Comparison of ENCODE assay signal across 8 cellular contexts in the genomic region with DNA sequence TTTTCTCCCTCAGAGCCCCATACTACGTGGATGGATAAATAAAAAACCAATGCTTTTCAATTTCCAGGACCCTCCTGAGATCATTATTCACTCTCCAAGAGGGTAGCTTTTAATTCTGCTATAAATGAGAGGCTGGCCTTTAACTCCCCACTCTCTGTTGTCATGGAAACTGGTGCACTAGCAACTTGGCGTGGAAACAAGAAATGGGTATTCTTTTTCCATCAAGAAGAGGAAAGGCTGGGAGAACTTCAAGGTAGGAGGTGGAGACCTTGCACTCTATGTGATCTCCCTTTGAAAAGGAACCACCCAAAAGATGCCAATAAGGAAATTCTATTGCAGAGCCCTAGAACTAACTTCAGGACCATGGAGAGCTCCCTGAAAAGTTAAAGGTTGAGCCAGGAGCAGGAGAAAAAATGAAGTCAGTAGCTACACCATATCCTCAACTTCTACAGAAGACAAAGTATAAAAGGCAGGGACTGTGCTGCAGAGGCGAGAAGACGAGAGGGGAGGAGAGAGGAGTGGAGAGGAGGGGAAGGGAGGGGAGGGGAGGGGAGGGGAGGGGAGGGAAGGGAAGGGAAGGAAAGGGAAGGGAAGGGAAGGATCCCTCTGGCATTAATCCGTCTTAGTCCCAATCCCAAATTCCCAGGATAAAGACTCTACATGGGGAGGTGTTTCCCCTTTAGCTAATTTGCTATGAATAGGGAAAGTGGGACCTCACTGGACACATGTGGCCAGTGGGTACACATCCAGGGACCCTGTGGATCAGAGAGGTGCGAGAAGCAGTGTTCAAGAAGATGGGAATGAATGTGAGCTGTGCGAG. TPM values are rescaled to one million over a fixed set of nuclear protein-coding genes. Genes with fewer than 3 reads are reported as not detected.
DNase-seq lines count a peak whose midpoint lies in the region; TF ChIP-seq lines count a peak whose summit lies in the region.
"Had no signal": no experiment of that assay in that cellular context is flagged by ENCODE, and none has a peak within 500 bp of the region (broad histone marks: within the 10 kb centered on the region; RNA-seq: fewer than 3 reads in every experiment).

No MANE protein-coding gene starts in this region.

- H3K27me3 Mint-ChIP-seq in osteocyte (ENCODE audit: unreplicated experiment) = peaks cover 4% of the 10 kb centered on the region

- no peaks in the 10 kb centered on the region for H3K9me3 Mint-ChIP-seq in osteocyte (ENCODE audit: unreplicated experiment)

- H3K36me3 Mint-ChIP-seq in osteocyte (ENCODE audit: unreplicated experiment) = no peaks in the 10 kb centered on the region

- H3K4me1 Mint-ChIP-seq in osteocyte (ENCODE audit: unreplicated experiment) = no peaks in the 10 kb centered on the region

- no peak overlapping the region for H3K27ac Mint-ChIP-seq in osteocyte (ENCODE audit: unreplicated experiment)

- no peak overlapping the region for H3K4me3 Mint-ChIP-seq in osteocyte (ENCODE audit: unreplicated experiment)

- no peak for TF ChIP-seq EP300 in Ishikawa (IDR thresholded peaks at IDR 0.05; ENCODE audit: borderline replicate concordance)

- no peak for TF ChIP-seq RAD21 in Ishikawa (IDR thresholded peaks at IDR 0.05; ENCODE audit: low read depth)

- POLR2A ChIA-PET in GM10248 (lab: Yijun Ruan, JAX) = no interaction called here

- DNase-seq in GM10248 (ENCODE audit: extremely low spot score) = peak; percentile 67
- DNase-seq in astrocyte of the spinal cord (ENCODE audit: low read depth, low spot score) = peak; percentile 33
- DNase-seq in kidney tubule cell (ENCODE audit: low spot score) = peak; percentile 47
- no peak for DNase-seq in NCI-H774 (lab: John Stamatoyannopoulos, UW)
- DNase-seq in osteocyte (ENCODE audit: extremely low spot score, unreplicated experiment) = no peak
- DNase-seq in GF-D8 (lab: John Stamatoyannopoulos, UW) = no peak
- DNase-seq: SHP77 had no signal

- CTCF ChIA-PET in GM10248 (lab: Yijun Ruan, JAX) = interaction anchor here (4.3 kb wide), 1 partner anchor 11 kb away, joined by 29 read pairs; no protein-coding TSS in a partner anchor

- TF ChIP-seq CTCF in GM10248 (IDR thresholded peaks at IDR 0.05; ENCODE audit: control extremely low read depth, extremely low read depth, low read depth, missing control alignments) (no peak), astrocyte of the spinal cord (IDR thresholded peaks at IDR 0.05; ENCODE audit: low read depth, low read length) (no peak), osteocyte (IDR thresholded peaks at IDR 0.05) (no peak)

- in situ Hi-C loops in astrocyte of the spinal cord (cut with HindIII; ENCODE audit: low sequenced_read_pairs) = no loop called here

- H3K4me3 ChIP-seq in astrocyte of the spinal cord (ENCODE audit: low read depth, low read length) = no peak overlapping the region

TF ChIP-seq in Ishikawa, 13 proteins besides CTCF, POLR2A, EP300 and RAD21:
- TF ChIP-seq EGR1 (IDR thresholded peaks at IDR 0.05) (no peak), TAF1 (IDR thresholded peaks at IDR 0.05; ENCODE audit: low read depth) (no peak), ZBTB7A (IDR thresholded peaks at IDR 0.05; ENCODE audit: low read depth) (no peak)
- TF ChIP-seq, protein P1, sequence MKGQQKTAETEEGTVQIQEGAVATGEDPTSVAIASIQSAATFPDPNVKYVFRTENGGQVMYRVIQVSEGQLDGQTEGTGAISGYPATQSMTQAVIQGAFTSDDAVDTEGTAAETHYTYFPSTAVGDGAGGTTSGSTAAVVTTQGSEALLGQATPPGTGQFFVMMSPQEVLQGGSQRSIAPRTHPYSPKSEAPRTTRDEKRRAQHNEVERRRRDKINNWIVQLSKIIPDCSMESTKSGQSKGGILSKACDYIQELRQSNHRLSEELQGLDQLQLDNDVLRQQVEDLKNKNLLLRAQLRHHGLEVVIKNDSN (IDR thresholded peaks at IDR 0.05) = no peak
- TF ChIP-seq, protein P2, sequence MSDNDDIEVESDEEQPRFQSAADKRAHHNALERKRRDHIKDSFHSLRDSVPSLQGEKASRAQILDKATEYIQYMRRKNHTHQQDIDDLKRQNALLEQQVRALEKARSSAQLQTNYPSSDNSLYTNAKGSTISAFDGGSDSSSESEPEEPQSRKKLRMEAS (IDR thresholded peaks at IDR 0.05) = no peak
- TF ChIP-seq, protein P3, sequence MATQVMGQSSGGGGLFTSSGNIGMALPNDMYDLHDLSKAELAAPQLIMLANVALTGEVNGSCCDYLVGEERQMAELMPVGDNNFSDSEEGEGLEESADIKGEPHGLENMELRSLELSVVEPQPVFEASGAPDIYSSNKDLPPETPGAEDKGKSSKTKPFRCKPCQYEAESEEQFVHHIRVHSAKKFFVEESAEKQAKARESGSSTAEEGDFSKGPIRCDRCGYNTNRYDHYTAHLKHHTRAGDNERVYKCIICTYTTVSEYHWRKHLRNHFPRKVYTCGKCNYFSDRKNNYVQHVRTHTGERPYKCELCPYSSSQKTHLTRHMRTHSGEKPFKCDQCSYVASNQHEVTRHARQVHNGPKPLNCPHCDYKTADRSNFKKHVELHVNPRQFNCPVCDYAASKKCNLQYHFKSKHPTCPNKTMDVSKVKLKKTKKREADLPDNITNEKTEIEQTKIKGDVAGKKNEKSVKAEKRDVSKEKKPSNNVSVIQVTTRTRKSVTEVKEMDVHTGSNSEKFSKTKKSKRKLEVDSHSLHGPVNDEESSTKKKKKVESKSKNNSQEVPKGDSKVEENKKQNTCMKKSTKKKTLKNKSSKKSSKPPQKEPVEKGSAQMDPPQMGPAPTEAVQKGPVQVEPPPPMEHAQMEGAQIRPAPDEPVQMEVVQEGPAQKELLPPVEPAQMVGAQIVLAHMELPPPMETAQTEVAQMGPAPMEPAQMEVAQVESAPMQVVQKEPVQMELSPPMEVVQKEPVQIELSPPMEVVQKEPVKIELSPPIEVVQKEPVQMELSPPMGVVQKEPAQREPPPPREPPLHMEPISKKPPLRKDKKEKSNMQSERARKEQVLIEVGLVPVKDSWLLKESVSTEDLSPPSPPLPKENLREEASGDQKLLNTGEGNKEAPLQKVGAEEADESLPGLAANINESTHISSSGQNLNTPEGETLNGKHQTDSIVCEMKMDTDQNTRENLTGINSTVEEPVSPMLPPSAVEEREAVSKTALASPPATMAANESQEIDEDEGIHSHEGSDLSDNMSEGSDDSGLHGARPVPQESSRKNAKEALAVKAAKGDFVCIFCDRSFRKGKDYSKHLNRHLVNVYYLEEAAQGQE (IDR thresholded peaks at IDR 0.05; ENCODE audit: low read depth) = peak; percentile 87

RNA-seq across cellular contexts. Expression of a gene that starts 46.7 kb away (rescaled TPM):
- total RNA-seq in osteocyte = 5.8 and 6.0 TPM in 2 replicates

Comparison
In these comparisons a context has a peak if more than half of its experiments do, and no peak if none do; other contexts are left out.
1. DNase-seq: peak in GM10248 (single experiment), astrocyte of the spinal cord (single experiment) and kidney tubule cell (single experiment); none in NCI-H774 (single experiment), osteocyte (single experiment) and GF-D8 (single experiment).